ENCODE assay signal across 22 cellular contexts in the genomic region with DNA sequence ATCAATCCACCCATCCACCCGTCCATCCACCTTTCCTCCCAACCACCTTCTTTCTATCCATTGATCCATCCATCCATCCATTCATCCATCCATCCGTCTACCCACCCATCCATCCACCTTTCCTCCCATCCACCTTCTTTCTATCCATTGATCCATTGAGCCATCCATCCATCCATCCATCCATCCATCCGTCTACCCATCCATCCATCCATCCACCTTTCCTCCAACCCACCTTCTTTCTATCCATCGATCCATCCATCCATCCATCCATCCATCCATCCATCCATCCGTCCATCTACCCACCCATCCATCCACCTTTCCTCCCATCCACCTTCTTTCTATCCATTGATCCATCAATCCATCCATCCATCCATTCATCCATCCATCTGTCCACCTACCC. TPM values are rescaled to one million over a fixed set of nuclear protein-coding genes. Genes with fewer than 3 reads are reported as not detected.
A peak's percentile ranks its signal among the peaks of the same experiment; 100 is the strongest.
DNase-seq lines count a peak whose midpoint lies in the region; ATAC-seq and TF ChIP-seq lines count a peak whose summit lies in the region.
"Had no signal": no experiment of that assay in that cellular context is flagged by ENCODE, and none has a peak within 500 bp of the region (broad histone marks: within the 10 kb centered on the region; RNA-seq: fewer than 3 reads in every experiment).

No MANE protein-coding gene starts in this region.

- no peak overlapping the region for H3K4me3 ChIP-seq in SJSA1
- H3K4me3 ChIP-seq in neural progenitor cell: no peak overlapping the region
- H3K4me3 ChIP-seq: A549; BLaER1 treated with 17β-estradiol and CSF1 and Interleukin-3, amounts not matched to agents 10 nM and 100 nM; GM12878; GM23338; HAP-1 had no signal

- H2AFZ ChIP-seq in neural progenitor cell (replicated peaks): no peak overlapping the region
- H2AFZ ChIP-seq: GM23338 had no signal

- H3K9ac ChIP-seq in neural progenitor cell: no peak overlapping the region
- H3K9ac ChIP-seq: BLaER1 treated with 17β-estradiol and CSF1 and Interleukin-3, amounts not matched to agents 10 nM and 100 nM had no signal

- H3K4me1 ChIP-seq in SJSA1 (replicated peaks): peaks cover 91% of the 10 kb centered on the region
- H3K4me1 ChIP-seq in neural progenitor cell: peaks cover 33% of the 10 kb centered on the region
- H3K4me1 ChIP-seq: BE2C had no signal

- peaks cover 67% of the 10 kb centered on the region for H3K36me3 ChIP-seq in SJSA1
- H3K36me3 ChIP-seq in neural progenitor cell: no peaks in the 10 kb centered on the region
- H3K36me3 ChIP-seq: BE2C; BLaER1 treated with 17β-estradiol and CSF1 and Interleukin-3, amounts not matched to agents 10 nM and 100 nM; HAP-1 had no signal

- no peaks in the 10 kb centered on the region for H3K9me3 Mint-ChIP-seq in endothelial cell (ENCODE audit: unreplicated experiment)
- H3K9me3 Mint-ChIP-seq in neural progenitor cell: peaks cover 4% of the 10 kb centered on the region
- H3K9me3 Mint-ChIP-seq: CD14-positive monocyte; CD4-positive, alpha-beta T cell; CD8-positive, alpha-beta memory T cell; GM23338 had no signal

- ATAC-seq in GM21447 (IDR thresholded peaks at IDR 0.05; ENCODE audit: unreplicated experiment): no peak
- ATAC-seq: A549, GM12878, GM23338 had no signal

- H3K27me3 ChIP-seq in SJSA1 (replicated peaks) (no peaks in the 10 kb centered on the region), neural progenitor cell (peaks cover 12% of the 10 kb centered on the region)
- H3K27me3 ChIP-seq: BE2C; BLaER1 treated with 17β-estradiol and CSF1 and Interleukin-3, amounts not matched to agents 10 nM and 100 nM had no signal

- TF ChIP-seq CTCF in endothelial cell (IDR thresholded peaks at IDR 0.05; ENCODE audit: unreplicated experiment) (no peak), neural progenitor cell (IDR thresholded peaks at IDR 0.05) (no peak)

- H3K4me1 Mint-ChIP-seq in endothelial cell (ENCODE audit: unreplicated experiment) (peaks cover 24% of the 10 kb centered on the region), neural progenitor cell (peaks cover 51% of the 10 kb centered on the region)

- H3K79me2 ChIP-seq in neural progenitor cell (ENCODE audit: low read depth): no peaks in the 10 kb centered on the region

- H3K9me3 ChIP-seq in SJSA1 (replicated peaks): no peaks in the 10 kb centered on the region
- H3K9me3 ChIP-seq in neural progenitor cell (ENCODE audit: low read depth): no peaks in the 10 kb centered on the region
- H3K9me3 ChIP-seq: A549; BE2C; BLaER1 treated with 17β-estradiol and CSF1 and Interleukin-3, amounts not matched to agents 10 nM and 100 nM; HAP-1 had no signal

- peaks cover 10% of the 10 kb centered on the region for H3K36me3 Mint-ChIP-seq in endothelial cell (ENCODE audit: low read depth, unreplicated experiment)
- no peaks in the 10 kb centered on the region for H3K36me3 Mint-ChIP-seq in neural progenitor cell
- H3K36me3 Mint-ChIP-seq: CD14-positive monocyte; CD8-positive, alpha-beta memory T cell had no signal

- peaks cover 30% of the 10 kb centered on the region for H3F3A ChIP-seq in neural progenitor cell (ENCODE audit: low read depth)

- peak overlapping the region; percentile 21 for H3K4me3 Mint-ChIP-seq in endothelial cell (ENCODE audit: unreplicated experiment)
- peak overlapping the region; percentile 5 for H3K4me3 Mint-ChIP-seq in neural progenitor cell
- H3K4me3 Mint-ChIP-seq: CD4-positive, alpha-beta T cell; CD8-positive, alpha-beta memory T cell; GM23338 had no signal

- no peak overlapping the region for H3K4me2 ChIP-seq in neural progenitor cell
- H3K4me2 ChIP-seq: A549; BLaER1 treated with 17β-estradiol and CSF1 and Interleukin-3, amounts not matched to agents 10 nM and 100 nM; GM23338 had no signal

- H3K27ac Mint-ChIP-seq in endothelial cell (ENCODE audit: unreplicated experiment) (no peak overlapping the region), neural progenitor cell (peak overlapping the region; percentile 27)
- H3K27ac Mint-ChIP-seq: CD14-positive monocyte; CD4-positive, alpha-beta T cell; CD8-positive, alpha-beta memory T cell; GM23338 had no signal

- H4K20me1 ChIP-seq in neural progenitor cell (ENCODE audit: low read depth): peaks cover 10% of the 10 kb centered on the region

- DNase-seq in SJSA1 (ENCODE audit: low read depth in 1 of 2, low spot score in 2 of 2) (no peak), endothelial cell (ENCODE audit: low spot score) (no peak), neural progenitor cell (ENCODE audit: low spot score) (no peak), substantia nigra (lab: John Stamatoyannopoulos, UW) (no peak)
- no peak for DNase-seq in activated naive CD4-positive, alpha-beta T cell treated with Interleukin-2 at 50 U/mL for 16 hours
- DNase-seq: 8988T; ACHN; AML-193; BE2C; CD4-positive, alpha-beta T cell; CD8-positive, alpha-beta memory T cell; DMS 273 treated with DMSO at 0.1 percent for 48 hours; DMS79; EL; GDM1 had no signal

- H3K27ac ChIP-seq in SJSA1: peak overlapping the region; percentile 98; the same call in 1 of the 2 replicates
- no peak overlapping the region for H3K27ac ChIP-seq in neural progenitor cell
- no peak overlapping the region for H3K27ac ChIP-seq in substantia nigra (ENCODE audit: low read depth, low read length, poor library complexity, severe bottlenecking)
- H3K27ac ChIP-seq: BLaER1 treated with 17β-estradiol and CSF1 and Interleukin-3, amounts not matched to agents 10 nM and 100 nM had no signal

- H3K27me3 Mint-ChIP-seq in endothelial cell (ENCODE audit: unreplicated experiment): peaks cover 19% of the 10 kb centered on the region
- H3K27me3 Mint-ChIP-seq in neural progenitor cell (ENCODE audit: insufficient read depth, low read depth): peaks cover 20% of the 10 kb centered on the region

RNA-seq across cellular contexts. Expression of gene EDN2, which starts 5.1 kb away (rescaled TPM):
- total RNA-seq in SJSA1 (2014; rRNA removed; shearing (Covaris generic)): 3.0 and 6.7 TPM in 2 replicates
- total RNA-seq in endothelial cell (ENCODE audit: unreplicated experiment) (0.21 TPM), neural progenitor cell (ENCODE audit: low replicate concordance) (not detected in 2 replicates)
- total RNA-seq: CD4-positive, alpha-beta T cell; CD8-positive, alpha-beta memory T cell; GM23338 had no signal
